ENCODE assay signal across 27 cellular contexts in the genomic region with DNA sequence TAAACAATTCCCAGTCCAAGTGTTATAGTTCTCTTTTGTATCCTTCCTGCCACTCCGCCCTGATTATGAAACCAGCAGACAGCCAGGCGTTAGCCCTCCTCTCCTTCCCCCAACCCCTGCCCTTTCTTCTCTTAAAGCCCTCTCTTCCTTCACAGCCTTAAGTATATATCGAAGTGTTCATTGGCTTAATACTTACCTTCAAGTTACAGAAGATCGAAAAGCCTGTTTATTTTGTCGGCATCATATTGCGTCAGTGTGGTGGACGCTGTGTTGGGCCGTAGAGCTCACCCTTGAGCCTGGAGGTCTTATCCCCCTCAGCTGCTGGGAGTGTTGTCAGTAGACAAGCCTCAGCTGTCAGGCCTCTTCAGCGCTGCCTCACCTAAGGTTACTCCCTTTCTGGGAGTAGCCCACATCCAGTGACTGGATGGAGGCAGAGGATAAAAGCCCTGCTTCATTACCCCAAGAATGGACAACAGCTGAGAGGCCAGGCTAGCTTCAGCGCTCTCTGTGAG. TPM values are rescaled to one million over a fixed set of nuclear protein-coding genes. Genes with fewer than 3 reads are reported as not detected.
DNase-seq lines count a peak whose midpoint lies in the region; ATAC-seq and TF ChIP-seq lines count a peak whose summit lies in the region.
"Had no signal": no experiment of that assay in that cellular context is flagged by ENCODE, and none has a peak within 500 bp of the region (broad histone marks: within the 10 kb centered on the region; RNA-seq: fewer than 3 reads in every experiment).

No MANE protein-coding gene starts in this region.

- H3K27me3 ChIP-seq in PC-9 (ENCODE audit: insufficient read depth, low read depth) (no peaks in the 10 kb centered on the region), neural progenitor cell (no peaks in the 10 kb centered on the region), mesenchymal stem cell (ENCODE audit: control insufficient read depth in 1 of 2, insufficient read depth in 1 of 2, low read length in 2 of 2) (no peaks in the 10 kb centered on the region)
- H3K27me3 ChIP-seq: left lung, Peyer's patch, thyroid gland had no signal

- H3K14ac ChIP-seq in mesenchymal stem cell (ENCODE audit: low read length in 2 of 2) = no peak overlapping the region

- BruUV-seq in PC-9 (replicated peaks; lab: Mats Ljungman, UMichigan) = no TSS peak

- H3K9ac ChIP-seq in neural progenitor cell = no peak overlapping the region
- H3K9ac ChIP-seq in mesenchymal stem cell (ENCODE audit: low read length) = no peak overlapping the region
- H3K9ac ChIP-seq: KMS-11 had no signal

- H3K9me2 ChIP-seq in PC-9 (ENCODE audit: insufficient read depth) = no peaks in the 10 kb centered on the region

- H3K4me3 Mint-ChIP-seq in neural progenitor cell = no peak overlapping the region
- H3K4me3 Mint-ChIP-seq: activated CD4-positive, alpha-beta memory T cell treated with anti-CD3 and anti-CD28 coated beads for 36 hours; naive B cell; stimulated activated naive CD8-positive, alpha-beta T cell treated with anti-CD3 and anti-CD28 coated beads, Interleukin-15, amount 100 ng/mL, for 72 hours; T-cell had no signal

- ATAC-seq in esophagus mucosa = peak; percentile 15
- ATAC-seq: activated CD4-positive, CD25-positive, alpha-beta regulatory T cell treated with anti-CD3 and anti-CD28 coated beads, Interleukin-2, amount 50 U/mL, for 24 hours; left lung; stimulated activated naive CD8-positive, alpha-beta T cell treated with anti-CD3 and anti-CD28 coated beads, Interleukin-15, amount 100 ng/mL, for 72 hours; T-cell had no signal

- intact Hi-C loops in PC-9 (cut with micrococcal nuclease; ENCODE audit: unreplicated experiment) = loop anchor here (10.0 kb wide), 1 partner anchor 543 kb away; the partner anchor contains the start of gene ETNK1

- no peaks in the 10 kb centered on the region for H3K4me1 ChIP-seq in PC-9 (replicated peaks; ENCODE audit: insufficient read depth)
- H3K4me1 ChIP-seq in neural progenitor cell = no peaks in the 10 kb centered on the region
- no peaks in the 10 kb centered on the region for H3K4me1 ChIP-seq in mesenchymal stem cell (ENCODE audit: control insufficient read depth, insufficient read depth, low read depth, low read length)
- H3K4me1 ChIP-seq: left lung, Peyer's patch, thyroid gland had no signal

- DNase-seq in H4 (ENCODE audit: low spot score) (peak; percentile 35), PC-9 (no peak), neural progenitor cell (ENCODE audit: low spot score) (peak; percentile 11), islet precursor cell (no peak), mesenchymal stem cell (no peak), OCI-M1 (lab: John Stamatoyannopoulos, UW) (no peak)
- DNase-seq: activated CD4-positive, alpha-beta memory T cell treated with anti-CD3 and anti-CD28 coated beads for 36 hours; activated CD8-positive, alpha-beta memory T cell treated with anti-CD3 and anti-CD28 coated beads, Interleukin-2, amount 50 U/mL, for 4 hours; activated naive CD4-positive, alpha-beta T cell treated with anti-CD3 and anti-CD28 coated beads, Interleukin-2, amount 50 U/mL, for 16 hours; amniotic stem cell; DMS53; foreskin fibroblast; HCEC 1CT; left lung; naive B cell; NCI-H1436; NK-92 treated with Interleukin-12 subunit alpha and Interleukin-12 subunit beta, amount 100 ng/mL, for 24 hours; Peyer's patch; small intestine; stimulated activated CD8-positive, alpha-beta memory T cell treated with anti-CD3 and anti-CD28 coated beads, Interleukin-4, amount 100 ng/mL, for 48 hours; stimulated activated naive CD8-positive, alpha-beta T cell treated with anti-CD3 and anti-CD28 coated beads, Interleukin-15, amount 100 ng/mL, for 72 hours; T-cell; thyroid gland had no signal

- H4K91ac ChIP-seq in mesenchymal stem cell (ENCODE audit: low read length) = no peak overlapping the region

- H3K4me3 ChIP-seq in PC-9 = no peak overlapping the region
- no peak overlapping the region for H3K4me3 ChIP-seq in neural progenitor cell
- no peak overlapping the region for H3K4me3 ChIP-seq in mesenchymal stem cell (ENCODE audit: insufficient read depth in 1 of 2, low read depth in 1 of 2, low read length in 2 of 2)
- H3K4me3 ChIP-seq: left lung, Peyer's patch, thyroid gland had no signal

- H3F3A ChIP-seq in PC-9 (ENCODE audit: insufficient read depth, low read depth) (no peaks in the 10 kb centered on the region), neural progenitor cell (ENCODE audit: low read depth) (no peaks in the 10 kb centered on the region)

- no peaks in the 10 kb centered on the region for H3K36me3 Mint-ChIP-seq in neural progenitor cell
- H3K36me3 Mint-ChIP-seq: activated CD4-positive, alpha-beta memory T cell treated with anti-CD3 and anti-CD28 coated beads for 36 hours; naive B cell; T-cell had no signal

- H3K23ac ChIP-seq in mesenchymal stem cell (ENCODE audit: low read length in 2 of 2) = no peak overlapping the region

- H3K36me3 ChIP-seq in PC-9 (ENCODE audit: low read depth) = no peaks in the 10 kb centered on the region
- no peaks in the 10 kb centered on the region for H3K36me3 ChIP-seq in neural progenitor cell
- no peaks in the 10 kb centered on the region for H3K36me3 ChIP-seq in mesenchymal stem cell (ENCODE audit: control insufficient read depth in 1 of 2, insufficient read depth in 2 of 2, low read depth in 1 of 2, low read length in 2 of 2)
- H3K36me3 ChIP-seq: left lung, Peyer's patch, thyroid gland had no signal

- H3K9me3 Mint-ChIP-seq in neural progenitor cell = no peaks in the 10 kb centered on the region
- H3K9me3 Mint-ChIP-seq: activated CD4-positive, alpha-beta memory T cell treated with anti-CD3 and anti-CD28 coated beads for 36 hours; naive B cell; stimulated activated naive CD8-positive, alpha-beta T cell treated with anti-CD3 and anti-CD28 coated beads, Interleukin-15, amount 100 ng/mL, for 72 hours; T-cell had no signal

- peaks cover 4% of the 10 kb centered on the region for H3K27me3 Mint-ChIP-seq in neural progenitor cell (ENCODE audit: insufficient read depth, low read depth)
- H3K27me3 Mint-ChIP-seq: activated CD4-positive, alpha-beta memory T cell treated with anti-CD3 and anti-CD28 coated beads for 36 hours; stimulated activated naive CD8-positive, alpha-beta T cell treated with anti-CD3 and anti-CD28 coated beads, Interleukin-15, amount 100 ng/mL, for 72 hours; T-cell had no signal

- H3K27ac Mint-ChIP-seq in neural progenitor cell = peak overlapping the region; percentile 21
- H3K27ac Mint-ChIP-seq: activated CD4-positive, alpha-beta memory T cell treated with anti-CD3 and anti-CD28 coated beads for 36 hours; stimulated activated naive CD8-positive, alpha-beta T cell treated with anti-CD3 and anti-CD28 coated beads, Interleukin-15, amount 100 ng/mL, for 72 hours; T-cell had no signal

- no peak overlapping the region for H2BK120ac ChIP-seq in mesenchymal stem cell (ENCODE audit: low read depth, low read length)

- no peak overlapping the region for H2BK15ac ChIP-seq in mesenchymal stem cell (ENCODE audit: low read depth, poor library complexity, severe bottlenecking)

- no peak overlapping the region for H2BK12ac ChIP-seq in mesenchymal stem cell (ENCODE audit: low read length in 2 of 2)

- no peak overlapping the region for H2BK5ac ChIP-seq in mesenchymal stem cell (ENCODE audit: low read depth, low read length, poor library complexity, severe bottlenecking)

- H3K4me1 Mint-ChIP-seq in neural progenitor cell = no peaks in the 10 kb centered on the region
- H3K4me1 Mint-ChIP-seq: naive B cell; stimulated activated naive CD8-positive, alpha-beta T cell treated with anti-CD3 and anti-CD28 coated beads, Interleukin-15, amount 100 ng/mL, for 72 hours; T-cell had no signal

- peak overlapping the region; percentile 44; the same call in 1 of the 2 replicates for H2AFZ ChIP-seq in PC-9
- peak overlapping the region; percentile 30 for H2AFZ ChIP-seq in neural progenitor cell (replicated peaks)
- H2AFZ ChIP-seq in mesenchymal stem cell (ENCODE audit: low read depth, low read length) = no peak overlapping the region

- no peaks in the 10 kb centered on the region for H4K20me1 ChIP-seq in PC-9 (ENCODE audit: insufficient read depth)
- H4K20me1 ChIP-seq in neural progenitor cell (ENCODE audit: low read depth) = no peaks in the 10 kb centered on the region

- TF ChIP-seq CTCF in PC-9 (conservative IDR thresholded peaks at IDR 0.05) = no peak
- TF ChIP-seq CTCF in neural progenitor cell (IDR thresholded peaks at IDR 0.05) = no peak

- H3K4me2 ChIP-seq in PC-9 (no peak overlapping the region), neural progenitor cell (no peak overlapping the region), mesenchymal stem cell (ENCODE audit: low read length, poor library complexity, severe bottlenecking) (no peak overlapping the region)
- H3K4me2 ChIP-seq: KMS-11 had no signal

- no peak overlapping the region for H3K18ac ChIP-seq in mesenchymal stem cell (ENCODE audit: low read depth in 1 of 2, low read length in 2 of 2)

- H3K9me3 ChIP-seq in PC-9 (ENCODE audit: insufficient read depth, low read depth) = no peaks in the 10 kb centered on the region
- no peaks in the 10 kb centered on the region for H3K9me3 ChIP-seq in neural progenitor cell (ENCODE audit: low read depth)
- no peaks in the 10 kb centered on the region for H3K9me3 ChIP-seq in mesenchymal stem cell (ENCODE audit: control insufficient read depth, low read length)
- H3K9me3 ChIP-seq: left lung, Peyer's patch, thyroid gland had no signal

- no peak overlapping the region for H4K8ac ChIP-seq in mesenchymal stem cell (ENCODE audit: low read length)

- H3K79me1 ChIP-seq in mesenchymal stem cell (replicated peaks; ENCODE audit: low read length, poor library complexity, severe bottlenecking) = no peaks in the 10 kb centered on the region

- H3K79me2 ChIP-seq in PC-9 (ENCODE audit: low read depth) = no peaks in the 10 kb centered on the region
- no peaks in the 10 kb centered on the region for H3K79me2 ChIP-seq in neural progenitor cell (ENCODE audit: low read depth)

- WGBS in mesenchymal stem cell = 77% methylated on average over 10 of the region's 10 CpGs

- no peak overlapping the region for H3K27ac ChIP-seq in PC-9
- no peak overlapping the region for H3K27ac ChIP-seq in neural progenitor cell
- H3K27ac ChIP-seq in mesenchymal stem cell (ENCODE audit: low read length, poor library complexity, severe bottlenecking) = no peak overlapping the region
- H3K27ac ChIP-seq: epithelial cell of prostate, KMS-11, left lung, Peyer's patch, thyroid gland had no signal

- CTCF ChIA-PET in PC-9 (lab: Charles Lee) = interaction anchor here (0.6 kb wide), 3 partner anchors 36 to 1178 kb away, joined by 3 to 20 read pairs (median 4); partner anchors contain the start of gene CMAS

- H2AK5ac ChIP-seq in mesenchymal stem cell (ENCODE audit: low read length, severe bottlenecking) = no peak overlapping the region

- POLR2A ChIA-PET in PC-9 (lab: Charles Lee; ENCODE audit: unreplicated experiment) = no interaction called here

- H3K4ac ChIP-seq in mesenchymal stem cell (ENCODE audit: low read depth in 1 of 2, low read length in 2 of 2) = no peak overlapping the region

RNA-seq across cellular contexts. Expression of gene CMAS, which starts 36.2 kb away (rescaled TPM):
- total RNA-seq in H4 (2014; rRNA removed; shearing (Covaris generic)) = 28.6 and 37.3 TPM in 2 replicates
- total RNA-seq in PC-9 (2021) (79.1 and 93.2 TPM in 2 replicates), esophagus mucosa (51.1 TPM), neural progenitor cell (ENCODE audit: low replicate concordance) (32.5 and 38.2 TPM in 2 replicates)
- 24.0 TPM for polyA plus RNA-seq in mesenchymal stem cell (2013, experiment 1 of 2)
- 25.4 TPM for polyA plus RNA-seq in mesenchymal stem cell (2013, experiment 2 of 2)

Comparison
In these comparisons a context has a peak if more than half of its experiments do, and no peak if none do; other contexts are left out.
1. DNase-seq: peak in H4 (single experiment) and neural progenitor cell (single experiment); none in PC-9 (0 of 2), islet precursor cell (single experiment), mesenchymal stem cell (single experiment) and OCI-M1 (single experiment).